3 cellular contexts compared by ENCODE assay signal in genomic region chr20:62227977-62228958, GRCh38.
TF ChIP-seq lines count a peak whose summit lies in the region.

No MANE protein-coding gene starts in this region.

TF ChIP-seq in SK-N-SH, 30 proteins besides CTCF, POLR2A, EP300 and RAD21:
- TF ChIP-seq POLR2AphosphoS5 (IDR thresholded peaks at IDR 0.05; ENCODE audit: low read depth, low read length) = no peak
- no peak for TF ChIP-seq ELF1 (IDR thresholded peaks at IDR 0.05)
- TF ChIP-seq JUND (IDR thresholded peaks at IDR 0.05) = no peak
- TF ChIP-seq RCOR1 (IDR thresholded peaks at IDR 0.05; ENCODE audit: low read length) = no peak
- TF ChIP-seq NFIC (IDR thresholded peaks at IDR 0.05; ENCODE audit: borderline replicate concordance) = no peak
- no peak for TF ChIP-seq IRF3 (IDR thresholded peaks at IDR 0.05; ENCODE audit: low read depth, low read length)
- TF ChIP-seq SIN3A (IDR thresholded peaks at IDR 0.05; ENCODE audit: borderline replicate concordance, low read depth, low read length) = no peak
- TF ChIP-seq TEAD4 (IDR thresholded peaks at IDR 0.05; ENCODE audit: borderline replicate concordance, insufficient read depth) = no peak

TF ChIP-seq in SK-N-SH treated with all-trans-retinoic acid at 6 μM for 48 hours, 23 proteins besides CTCF, POLR2A, EP300 and RAD21:
- TF ChIP-seq ZNF565 (CRISPR knock-in tag; conservative IDR thresholded peaks at IDR 0.05; ENCODE audit: low read depth) (no peak), ZFP3 (CRISPR knock-in tag; IDR thresholded peaks at IDR 0.05) (no peak), ZC3H10 (CRISPR knock-in tag; IDR thresholded peaks at IDR 0.05) (no peak), ARNTL (CRISPR knock-in tag; IDR thresholded peaks at IDR 0.05; ENCODE audit: borderline replicate concordance, low read depth) (no peak), RARB (CRISPR knock-in tag; IDR thresholded peaks at IDR 0.05) (no peak), PATZ1 (CRISPR knock-in tag; IDR thresholded peaks at IDR 0.05; ENCODE audit: borderline replicate concordance) (no peak), CREB5 (CRISPR knock-in tag; IDR thresholded peaks at IDR 0.05; ENCODE audit: low read depth) (no peak)

TF ChIP-seq in H1, 55 proteins besides CTCF, POLR2A, EP300 and RAD21:
- TF ChIP-seq SP1 (IDR thresholded peaks at IDR 0.05; ENCODE audit: low read depth, low read length) (no peak), TEAD4 (IDR thresholded peaks at IDR 0.05; ENCODE audit: low read depth, low read length) (no peak), EZH2 (IDR thresholded peaks at IDR 0.05; ENCODE audit: low read depth, low read length, severe bottlenecking) (no peak), MAX (IDR thresholded peaks at IDR 0.05) (peak; percentile 98), YY1 (IDR thresholded peaks at IDR 0.05; ENCODE audit: low read depth, low read length) (no peak), TCF12 (IDR thresholded peaks at IDR 0.05; ENCODE audit: low read depth, low read length) (0 out of 2 replicates have a peak, but pooled peaks have one; percentile 19), TAF1 (IDR thresholded peaks at IDR 0.05; ENCODE audit: low read depth, low read length) (0 out of 2 replicates have a peak, but pooled peaks have one; percentile 40), E2F6 (IDR thresholded peaks at IDR 0.05) (peak; percentile 97)
